ENCODE assay signal across 17 cellular contexts in the genomic region with DNA sequence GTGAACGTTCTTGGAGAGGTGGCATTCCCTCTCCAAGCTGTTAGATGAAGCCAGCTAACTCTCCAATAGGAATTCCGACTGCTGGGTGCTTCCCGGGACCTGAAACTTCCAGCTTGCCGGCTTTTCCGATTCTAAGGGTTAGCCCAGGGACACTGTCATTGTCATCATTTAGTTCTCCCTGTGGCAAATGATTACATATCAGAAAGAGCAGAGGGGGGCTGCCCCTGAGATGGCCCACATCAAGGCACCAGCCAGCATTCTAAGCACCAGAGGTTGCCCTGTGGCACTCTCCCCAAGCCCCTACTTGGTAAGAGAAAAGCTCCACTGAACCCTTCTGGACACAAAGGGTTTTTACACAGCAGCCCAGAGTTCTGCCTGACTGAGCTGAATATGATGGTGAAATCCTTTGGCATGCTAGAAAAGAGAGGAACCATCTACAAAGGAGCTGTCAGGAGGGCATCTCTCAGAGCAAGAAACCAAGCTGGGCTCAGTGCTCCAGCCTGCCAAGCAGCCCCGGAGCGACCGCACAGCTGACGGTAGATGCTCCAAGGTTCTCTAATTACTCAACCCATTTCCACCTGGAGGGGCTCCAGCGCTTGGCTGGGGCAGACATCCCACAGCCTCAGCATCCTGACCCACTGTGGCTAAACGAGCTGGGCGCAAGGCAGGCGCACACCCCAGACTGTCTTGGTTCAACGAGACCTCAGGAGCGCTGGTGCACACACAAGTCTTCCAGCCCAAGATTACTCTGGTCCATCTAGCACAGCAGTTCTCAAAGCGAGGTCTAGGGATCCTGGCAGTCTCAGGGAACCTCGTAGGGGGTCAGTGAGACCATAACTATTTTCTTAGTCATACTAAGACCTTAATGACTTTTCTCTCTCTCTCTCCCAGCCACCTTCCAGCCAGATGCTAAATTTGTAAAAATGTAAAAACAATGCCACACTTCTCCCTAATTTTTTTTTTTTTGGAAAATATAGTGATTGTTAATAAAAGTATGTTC.
"Had no signal": no experiment of that assay in that cellular context is flagged by ENCODE, and none has a peak within 500 bp of the region (broad histone marks: within the 10 kb centered on the region; RNA-seq: fewer than 3 reads in every experiment).

No MANE protein-coding gene starts in this region.

- DNase-seq: activated CD4-positive, alpha-beta T cell treated with anti-CD3 and anti-CD28 coated beads, Interleukin-2, amount 10 ng/mL, durations not matched to agents 7 days and 5 days; activated CD8-positive, alpha-beta memory T cell treated with anti-CD3 and anti-CD28 coated beads, Interleukin-2, amount 50 U/mL, for 48 hours; activated naive CD8-positive, alpha-beta T cell treated with anti-CD3 and anti-CD28 coated beads, Interleukin-2, amount 10 ng/mL, durations not matched to agents 7 days and 5 days; activated T-cell treated with anti-CD3 and anti-CD28 coated beads, Interleukin-2, amount 50 U/mL, for 72 hours; dermis blood vessel endothelial cell; immature natural killer cell; left cardiac atrium; mucosa of descending colon; naive thymus-derived CD4-positive, alpha-beta T cell; stimulated activated CD4-positive, alpha-beta T cell treated with anti-CD3 and anti-CD28 coated beads, Interleukin-15, amount 100 ng/mL, for 24 hours; stimulated activated CD4-positive, alpha-beta T cell treated with anti-CD3 and anti-CD28 coated beads, Interleukin-4, amount 100 ng/mL, for 24 hours; stimulated activated naive CD4-positive, alpha-beta T cell; SW 1271; tibial artery had no signal

- H3K4me1 ChIP-seq: heart left ventricle, right atrium auricular region, tibial artery had no signal

- H3K27ac ChIP-seq: epithelial cell of prostate, heart left ventricle, right atrium auricular region, tibial artery had no signal

- ATAC-seq: activated T-cell treated with anti-CD3 and anti-CD28 coated beads, Interleukin-2, amount 50 U/mL, for 72 hours; heart left ventricle; left cardiac atrium; mucosa of descending colon; naive thymus-derived CD4-positive, alpha-beta T cell had no signal

- H3K36me3 ChIP-seq: heart left ventricle, right atrium auricular region, tibial artery had no signal

- H3K27me3 ChIP-seq: right atrium auricular region, tibial artery had no signal

- H3K4me3 ChIP-seq: heart left ventricle, mucosa of descending colon, right atrium auricular region, tibial artery had no signal

- H3K9me3 ChIP-seq: heart left ventricle, mucosa of descending colon, right atrium auricular region, tibial artery had no signal
